19 cellular contexts compared by ENCODE assay signal in genomic region chr7:3033581-3033980, GRCh38. TPM values are rescaled to one million over a fixed set of nuclear protein-coding genes. Genes with fewer than 3 reads are reported as not detected.
DNase-seq lines count a peak whose midpoint lies in the region; ATAC-seq and TF ChIP-seq lines count a peak whose summit lies in the region.
"Had no signal": no experiment of that assay in that cellular context is flagged by ENCODE, and none has a peak within 500 bp of the region (broad histone marks: within the 10 kb centered on the region; RNA-seq: fewer than 3 reads in every experiment).

No MANE protein-coding gene starts in this region.

- no peaks in the 10 kb centered on the region for H3K27me3 Mint-ChIP-seq in CD4-positive, CD25-positive, alpha-beta regulatory T cell
- H3K27me3 Mint-ChIP-seq in GM23338 (ENCODE audit: insufficient read depth, low read depth, poor library complexity) (peaks cover 3% of the 10 kb centered on the region), activated B cell treated with CpG ODN at 0.5 μM for 24 hours (no peaks in the 10 kb centered on the region), immature natural killer cell (ENCODE audit: low read depth in 3 of 3) (peaks cover 0 to 5% (median 0%) of the 10 kb centered on the region in 3 donors)
- H3K27me3 Mint-ChIP-seq: activated CD8-positive, alpha-beta memory T cell treated with anti-CD3 and anti-CD28 coated beads, Interleukin-2, amount 10 ng/mL, durations not matched to agents 7 days and 5 days; progenitor cell of endocrine pancreas had no signal

- H4K20me1 ChIP-seq in GM23338 (replicated peaks; ENCODE audit: insufficient read depth) = no peaks in the 10 kb centered on the region; the same call in 1 of the 2 replicates

- no peaks in the 10 kb centered on the region for H3K27me3 ChIP-seq in CD4-positive, CD25-positive, alpha-beta regulatory T cell (ENCODE audit: control insufficient read depth, insufficient read depth, low read length)
- H3K27me3 ChIP-seq in GM23338 (ENCODE audit: insufficient read depth) = no peaks in the 10 kb centered on the region
- H3K27me3 ChIP-seq: brain microvascular endothelial cell had no signal

- no peak overlapping the region for H3K4me2 ChIP-seq in GM23338

- H3K36me3 ChIP-seq in CD4-positive, CD25-positive, alpha-beta regulatory T cell (ENCODE audit: control insufficient read depth, insufficient read depth, low read length) = peaks cover 19% of the 10 kb centered on the region
- H3K36me3 ChIP-seq in GM23338 (ENCODE audit: insufficient read depth) = no peaks in the 10 kb centered on the region
- H3K36me3 ChIP-seq: brain microvascular endothelial cell, HAP-1, thoracic aorta had no signal

- no peak overlapping the region for H3K4me3 ChIP-seq in CD4-positive, CD25-positive, alpha-beta regulatory T cell (ENCODE audit: low read depth, low read length)
- H3K4me3 ChIP-seq in GM23338 = no peak overlapping the region
- H3K4me3 ChIP-seq: HAP-1, thoracic aorta had no signal

- no peaks in the 10 kb centered on the region for H3F3A ChIP-seq in GM23338 (replicated peaks; ENCODE audit: low read depth)

- peaks cover 0 to 2% (median 0%) of the 10 kb centered on the region in 7 donors for H3K9me3 Mint-ChIP-seq in CD4-positive, CD25-positive, alpha-beta regulatory T cell
- no peaks in the 10 kb centered on the region for H3K9me3 Mint-ChIP-seq in GM23338
- H3K9me3 Mint-ChIP-seq in activated B cell treated with CpG ODN at 0.5 μM for 24 hours = no peaks in the 10 kb centered on the region
- H3K9me3 Mint-ChIP-seq in immature natural killer cell = no peaks in the 10 kb centered on the region
- H3K9me3 Mint-ChIP-seq: dendritic cell treated with granulocyte-macrophage colony-stimulating factor and Interleukin-4, amounts not matched to agents 40 ng/mL and 50 ng/mL, for 4 days had no signal

- ATAC-seq in CD4-positive, CD25-positive, alpha-beta regulatory T cell (ENCODE audit: low read depth in 2 of 2) = no peak
- ATAC-seq in GM23338 = no peak
- peak; percentile 34 for ATAC-seq in activated B cell treated with CpG ODN at 0.5 μM for 24 hours (ENCODE audit: low read depth)
- no peak for ATAC-seq in SK-N-SH treated with all-trans-retinoic acid at 6 μM for 48 hours
- no peak for ATAC-seq in GM21528 (IDR thresholded peaks at IDR 0.05; ENCODE audit: low FRiP score, unreplicated experiment)
- no peak for ATAC-seq in HG02678 (IDR thresholded peaks at IDR 0.05; ENCODE audit: unreplicated experiment)
- ATAC-seq: activated CD8-positive, alpha-beta memory T cell treated with anti-CD3 and anti-CD28 coated beads, Interleukin-2, amount 10 ng/mL, durations not matched to agents 7 days and 5 days had no signal

- TF ChIP-seq CTCF in GM23338 (conservative IDR thresholded peaks at IDR 0.05; ENCODE audit: low read depth in 2 of 2) (no peak), activated B cell treated with CpG ODN at 0.5 μM for 24 hours (IDR thresholded peaks at IDR 0.05) (no peak)

- H3K27ac Mint-ChIP-seq in CD4-positive, CD25-positive, alpha-beta regulatory T cell = peak overlapping the region in 2 of 3 donors; percentile 70 to 94
- H3K27ac Mint-ChIP-seq in GM23338 (peak overlapping the region; percentile 4; the same call in 1 of the 2 replicates), activated B cell treated with CpG ODN at 0.5 μM for 24 hours (peak overlapping the region; percentile 83), immature natural killer cell (peak overlapping the region; percentile 50 to 94 (median 82))
- H3K27ac Mint-ChIP-seq: activated CD8-positive, alpha-beta memory T cell treated with anti-CD3 and anti-CD28 coated beads, Interleukin-2, amount 10 ng/mL, durations not matched to agents 7 days and 5 days; dendritic cell treated with granulocyte-macrophage colony-stimulating factor and Interleukin-4, amounts not matched to agents 40 ng/mL and 50 ng/mL, for 4 days; progenitor cell of endocrine pancreas had no signal

- intact Hi-C loops in activated B cell treated with CpG ODN at 0.5 μM for 24 hours (cut with micrococcal nuclease) = no loop called here

- H3K4me3 Mint-ChIP-seq in CD4-positive, CD25-positive, alpha-beta regulatory T cell = peak overlapping the region in 1 of 4 donors; percentile 61
- no peak overlapping the region for H3K4me3 Mint-ChIP-seq in GM23338
- no peak overlapping the region for H3K4me3 Mint-ChIP-seq in activated B cell treated with CpG ODN at 0.5 μM for 24 hours
- peak overlapping the region in 3 of 5 donors; percentile 10 to 55 (median 15) for H3K4me3 Mint-ChIP-seq in immature natural killer cell
- H3K4me3 Mint-ChIP-seq: activated CD8-positive, alpha-beta memory T cell treated with anti-CD3 and anti-CD28 coated beads, Interleukin-2, amount 10 ng/mL, durations not matched to agents 7 days and 5 days; dendritic cell treated with granulocyte-macrophage colony-stimulating factor and Interleukin-4, amounts not matched to agents 40 ng/mL and 50 ng/mL, for 4 days had no signal

- CTCF ChIA-PET in activated B cell treated with CpG ODN at 0.5 μM for 24 hours (lab: Charles Lee) = no interaction called here

- no peak overlapping the region for H3K27ac ChIP-seq in CD4-positive, CD25-positive, alpha-beta regulatory T cell (ENCODE audit: insufficient read depth, low read length, poor library complexity, severe bottlenecking)
- no peak overlapping the region for H3K27ac ChIP-seq in GM23338 (ENCODE audit: low read depth)
- H3K27ac ChIP-seq: brain microvascular endothelial cell, thoracic aorta had no signal

- H3K36me3 Mint-ChIP-seq in CD4-positive, CD25-positive, alpha-beta regulatory T cell = peaks cover 37% of the 10 kb centered on the region
- H3K36me3 Mint-ChIP-seq in GM23338 (ENCODE audit: low read depth) = peaks cover 9% of the 10 kb centered on the region
- H3K36me3 Mint-ChIP-seq in activated B cell treated with CpG ODN at 0.5 μM for 24 hours (ENCODE audit: low read depth) = peaks cover 65% of the 10 kb centered on the region
- H3K36me3 Mint-ChIP-seq in immature natural killer cell = peaks cover 15 to 24% (median 15%) of the 10 kb centered on the region in 3 donors

- DNase-seq in CD4-positive, CD25-positive, alpha-beta regulatory T cell = no peak
- DNase-seq in GM23338 (ENCODE audit: low spot score) (no peak), activated B cell treated with CpG ODN at 0.5 μM for 24 hours (no peak), immature natural killer cell (no peak), T-helper 1 cell (no peak)
- DNase-seq: activated CD8-positive, alpha-beta memory T cell treated with anti-CD3 and anti-CD28 coated beads, Interleukin-2, amount 10 ng/mL, durations not matched to agents 7 days and 5 days; brain microvascular endothelial cell; erythroblast; NCI-H146; NCI-H446; stimulated activated CD4-positive, alpha-beta T cell treated with anti-CD3 and anti-CD28 coated beads, Interleukin-4, amount 100 ng/mL, for 4 hours; stimulated activated CD8-positive, alpha-beta memory T cell treated with anti-CD3 and anti-CD28 coated beads, Interleukin-4, amount 100 ng/mL, for 48 hours had no signal

- POLR2A ChIA-PET in activated B cell treated with CpG ODN at 0.5 μM for 24 hours (lab: Charles Lee) = no interaction called here

- peaks cover 35% of the 10 kb centered on the region for H3K79me2 ChIP-seq in GM23338 (replicated peaks; ENCODE audit: insufficient read depth)

- no peaks in the 10 kb centered on the region for H3K9me3 ChIP-seq in CD4-positive, CD25-positive, alpha-beta regulatory T cell (ENCODE audit: control insufficient read depth in 2 of 2, low read length in 2 of 2)
- H3K9me3 ChIP-seq: HAP-1, thoracic aorta had no signal

- H3K4me1 Mint-ChIP-seq in CD4-positive, CD25-positive, alpha-beta regulatory T cell = peaks cover 23 to 69% (median 43%) of the 10 kb centered on the region in 4 donors
- H3K4me1 Mint-ChIP-seq in GM23338 = peaks cover 15% of the 10 kb centered on the region
- H3K4me1 Mint-ChIP-seq in activated B cell treated with CpG ODN at 0.5 μM for 24 hours = peaks cover 51% of the 10 kb centered on the region
- peaks cover 84 to 85% of the 10 kb centered on the region in 2 donors for H3K4me1 Mint-ChIP-seq in immature natural killer cell

- no peaks in the 10 kb centered on the region for H3K9me2 ChIP-seq in GM23338 (ENCODE audit: insufficient read depth)

- no peak overlapping the region for H2AFZ ChIP-seq in GM23338

- H3K4me1 ChIP-seq in CD4-positive, CD25-positive, alpha-beta regulatory T cell (ENCODE audit: control insufficient read depth, insufficient read depth, low read length, poor library complexity, severe bottlenecking) = peaks cover 9% of the 10 kb centered on the region
- peaks cover 6% of the 10 kb centered on the region for H3K4me1 ChIP-seq in GM23338 (ENCODE audit: insufficient read depth)
- H3K4me1 ChIP-seq: HAP-1 had no signal

TF ChIP-seq in GM23338, 12 proteins besides CTCF, POLR2A, EP300 and RAD21 (continues in another document):
- TF ChIP-seq ETS1 (IDR thresholded peaks at IDR 0.05) = no peak
- no peak for TF ChIP-seq CREB1 (CRISPR knock-in tag; IDR thresholded peaks at IDR 0.05; ENCODE audit: low read depth)

TF ChIP-seq in SK-N-SH treated with all-trans-retinoic acid at 6 μM for 48 hours, 23 proteins besides CTCF, POLR2A, EP300 and RAD21 (continues in another document):
- TF ChIP-seq SNAI2 (CRISPR knock-in tag; IDR thresholded peaks at IDR 0.05) (no peak), CSDC2 (CRISPR knock-in tag; IDR thresholded peaks at IDR 0.05) (no peak)

RNA-seq across cellular contexts. Expression of gene CARD11, which starts 10.1 kb away (rescaled TPM):
- 118 TPM for total RNA-seq in CD4-positive, CD25-positive, alpha-beta regulatory T cell
- 10 to 100 TPM in 2 of 4 donors, 1 to 10 TPM in 2; 7.1 to 11.6 (median 10.0) TPM for polyA plus RNA-seq in CD4-positive, CD25-positive, alpha-beta regulatory T cell
- total RNA-seq in GM23338 (2014; rRNA removed; shearing (Covaris generic)) = 29.0 and 32.9 TPM in 2 replicates
- 17.7 and 19.0 TPM in 2 replicates for polyA plus RNA-seq in GM23338 (2016; fragmentation: Nextera tagmentation; extraction: Ambion mirVana)
- 107 and 114 TPM in 2 replicates for total RNA-seq in activated B cell treated with CpG ODN at 0.5 μM for 24 hours
- 10 to 100 TPM in 2 of 3 donors, 1 to 10 TPM in 1; 3.3 to 76.5 (median 18.7) TPM for polyA plus RNA-seq in immature natural killer cell

Comparison
In these comparisons a context has a peak if more than half of its experiments do, and no peak if none do; other contexts are left out.
1. H3K27ac Mint-ChIP-seq: peak in every context shown above with its lines; median percentile 83 in activated B cell treated with CpG ODN at 0.5 μM for 24 hours; 82 in immature natural killer cell; 82 in CD4-positive, CD25-positive, alpha-beta regulatory T cell; 4 in GM23338.
2. H3K4me3 Mint-ChIP-seq: peak in immature natural killer cell (3 of 5); none in GM23338 (single experiment) and activated B cell treated with CpG ODN at 0.5 μM for 24 hours (single experiment).